In genomic region chr22:25372000-25372595, GRCh38 we compare ENCODE assay signal across 25 cellular contexts.
"Had no signal": no experiment of that assay in that cellular context is flagged by ENCODE, and none has a peak within 500 bp of the region (broad histone marks: within the 10 kb centered on the region; RNA-seq: fewer than 3 reads in every experiment).

No MANE protein-coding gene starts in this region.

- H3K27ac ChIP-seq: brain microvascular endothelial cell, cardiac muscle cell had no signal

- H3K9me3 Mint-ChIP-seq: activated B cell treated with CpG ODN at 0.5 μM for 24 hours; activated CD4-positive, alpha-beta T cell treated with anti-CD3 and anti-CD28 coated beads, Interleukin-2, amount 10 ng/mL, durations not matched to agents 24 days and 14 days; activated T-cell treated with anti-CD3 and anti-CD28 coated beads, Interleukin-2, amount 50 U/mL, for 72 hours; activated T-helper 2 cell treated with anti-CD3 and anti-CD28 coated beads, Interferon-gamma antibody, Interleukin-2, Interleukin-4, amounts not matched to agents 10 μg/mL and 5 μg/mL and 100 μg/mL, durations not matched to agents 14 hours and 24 hours and 36 hours had no signal

- H3K27me3 ChIP-seq: brain microvascular endothelial cell, cardiac muscle cell had no signal

- ATAC-seq: activated T-cell treated with anti-CD3 and anti-CD28 coated beads, Interleukin-2, amount 50 U/mL, for 72 hours; Panc1; T-helper 17 cell had no signal

- H3K27me3 Mint-ChIP-seq: activated B cell treated with CpG ODN at 0.5 μM for 24 hours; activated CD4-positive, alpha-beta T cell treated with anti-CD3 and anti-CD28 coated beads, Interleukin-2, amount 10 ng/mL, durations not matched to agents 24 days and 14 days; activated naive CD8-positive, alpha-beta T cell; T-helper 17 cell had no signal

- DNase-seq: activated B cell treated with CpG ODN at 0.5 μM for 24 hours; activated CD4-positive, alpha-beta T cell treated with anti-CD3 and anti-CD28 coated beads for 1 hour; activated CD4-positive, alpha-beta T cell treated with anti-CD3 and anti-CD28 coated beads, Interleukin-2, amount 10 ng/mL, durations not matched to agents 24 days and 14 days; activated CD4-positive, alpha-beta T cell treated with anti-CD3 and anti-CD28 coated beads, Interleukin-2, amount 50 U/mL, for 48 hours; activated gamma-delta T cell treated with Interleukin-2 at 50 U/mL for 16 hours; activated T-cell treated with anti-CD3 and anti-CD28 coated beads, Interleukin-2, amount 50 U/mL, for 72 hours; brain microvascular endothelial cell; Kasumi-1; KBM-7; NCI-H1105 treated with DMSO at 0.1 percent for 48 hours; NCI-H1436 treated with DMSO at 0.1 percent for 48 hours; NCI-H187; NCI-H2081; NCI-H510A treated with DMSO at 0.1 percent for 48 hours; NCI-H69; NK-92 treated with Interleukin-12 subunit alpha and Interleukin-12 subunit beta, amount 100 ng/mL, for 24 hours; OCI-M1; RPMI8226; SHP77; T-helper 17 cell; T-helper 9 cell had no signal

- H3K4me3 ChIP-seq: cardiac muscle cell had no signal

- H3K4me3 Mint-ChIP-seq: activated B cell treated with CpG ODN at 0.5 μM for 24 hours; activated CD4-positive, alpha-beta T cell treated with anti-CD3 and anti-CD28 coated beads, Interleukin-2, amount 10 ng/mL, durations not matched to agents 24 days and 14 days; activated naive CD8-positive, alpha-beta T cell; activated T-cell treated with anti-CD3 and anti-CD28 coated beads, Interleukin-2, amount 50 U/mL, for 72 hours; T-helper 17 cell had no signal

- H3K36me3 ChIP-seq: brain microvascular endothelial cell, cardiac muscle cell had no signal

- H3K27ac Mint-ChIP-seq: activated B cell treated with CpG ODN at 0.5 μM for 24 hours; activated CD4-positive, alpha-beta T cell treated with anti-CD3 and anti-CD28 coated beads, Interleukin-2, amount 10 ng/mL, durations not matched to agents 24 days and 14 days; activated naive CD8-positive, alpha-beta T cell; activated T-cell treated with anti-CD3 and anti-CD28 coated beads, Interleukin-2, amount 50 U/mL, for 72 hours; activated T-helper 2 cell treated with anti-CD3 and anti-CD28 coated beads, Interferon-gamma antibody, Interleukin-2, Interleukin-4, amounts not matched to agents 10 μg/mL and 5 μg/mL and 100 μg/mL, durations not matched to agents 14 hours and 24 hours and 36 hours; T-helper 17 cell had no signal
